Comparison of ENCODE assay signal across 21 cellular contexts in genomic region chr5:166062719-166063118, GRCh38.
DNase-seq lines count a peak whose midpoint lies in the region; FAIRE-seq and TF ChIP-seq lines count a peak whose summit lies in the region.
"Had no signal": no experiment of that assay in that cellular context is flagged by ENCODE, and none has a peak within 500 bp of the region (broad histone marks: within the 10 kb centered on the region; RNA-seq: fewer than 3 reads in every experiment).

No MANE protein-coding gene starts in this region.

- DNase-seq in HuH-7 (ENCODE audit: low spot score) (peak; percentile 8), H54 (ENCODE audit: insufficient read length, low spot score) (no peak), NCI-H187 treated with DMSO at 0.1 percent for 48 hours (lab: John Stamatoyannopoulos, UW) (no peak), cerebellum (ENCODE audit: low spot score) (no peak)
- DNase-seq: AML-193; CD4-positive, CD25-positive, alpha-beta regulatory T cell; CD8-positive, alpha-beta memory T cell; COR-L47; DMS 273 treated with DMSO at 0.1 percent for 48 hours; DMS53; DND-41; EL; GOT3; H9; IMR-90 had no signal

- TF ChIP-seq RAD21 in neural cell (conservative IDR thresholded peaks at IDR 0.05), result no peak

- no peak overlapping the region for H2AFZ ChIP-seq in neural cell (ENCODE audit: low read depth, low read length)

- H3K9me2 ChIP-seq in neural cell (ENCODE audit: insufficient read depth, low read length), result no peaks in the 10 kb centered on the region

- no peaks in the 10 kb centered on the region for H3F3A ChIP-seq in neural cell (ENCODE audit: insufficient read depth, low read length, poor library complexity, severe bottlenecking)

- peak overlapping the region; percentile 1 for H3K4me2 ChIP-seq in neural cell (ENCODE audit: low read length)
- H3K4me2 ChIP-seq: A549 had no signal

- no peak for TF ChIP-seq CTCF in VCaP (conservative IDR thresholded peaks at IDR 0.05)
- TF ChIP-seq CTCF in neural cell (IDR thresholded peaks at IDR 0.05; ENCODE audit: poor library complexity, severe bottlenecking), result no peak

- no peaks in the 10 kb centered on the region for H3K9me3 ChIP-seq in neural cell (ENCODE audit: low read length)
- H3K9me3 ChIP-seq: A549 had no signal

- H3K27ac ChIP-seq in VCaP (peak overlapping the region; percentile 57), neural cell (ENCODE audit: low read length) (peak overlapping the region; percentile 26)
- H3K27ac ChIP-seq: A549, HL-60 had no signal

- H4K20me1 ChIP-seq in neural cell (ENCODE audit: insufficient read depth), result no peaks in the 10 kb centered on the region

- TF ChIP-seq POLR2A in H54 (IDR thresholded peaks at IDR 0.05; ENCODE audit: low read depth, low read length), result no peak

- no peak overlapping the region for H3K9ac ChIP-seq in neural cell (ENCODE audit: low read length)

- no peak for FAIRE-seq in H54 (lab: Jason Lieb, UNC)
- FAIRE-seq: A549, GM12878, K562 had no signal

- H3K36me3 ChIP-seq in neural cell (ENCODE audit: insufficient read depth, low read length), result no peaks in the 10 kb centered on the region

- no peak for TF ChIP-seq EP300 in neural cell (conservative IDR thresholded peaks at IDR 0.05; ENCODE audit: poor library complexity, severe bottlenecking)

- H3K4me3 ChIP-seq in neural cell (ENCODE audit: low read length), result no peak overlapping the region
- H3K4me3 ChIP-seq: A549, GM12878, K562 had no signal

- no peaks in the 10 kb centered on the region for H3K27me3 ChIP-seq in neural cell (ENCODE audit: insufficient read depth, low read depth, low read length)

- no peaks in the 10 kb centered on the region for H3K79me2 ChIP-seq in neural cell (replicated peaks; ENCODE audit: insufficient read depth, low read length)

TF ChIP-seq in neural cell, 6 proteins besides CTCF, POLR2A, EP300 and RAD21:
- TF ChIP-seq POLR2AphosphoS5 (IDR thresholded peaks at IDR 0.05), result no peak
- no peak for TF ChIP-seq REST (IDR thresholded peaks at IDR 0.05; ENCODE audit: borderline replicate concordance)
- TF ChIP-seq EZH2 (IDR thresholded peaks at IDR 0.05; ENCODE audit: borderline replicate concordance, insufficient read depth, low read length, poor library complexity, severe bottlenecking), result no peak
- no peak for TF ChIP-seq SMC3 (conservative IDR thresholded peaks at IDR 0.05; ENCODE audit: poor library complexity)
- TF ChIP-seq TAF1 (IDR thresholded peaks at IDR 0.05; ENCODE audit: low read depth), result no peak
- no peak for TF ChIP-seq MXI1 (conservative IDR thresholded peaks at IDR 0.05; ENCODE audit: poor library complexity, severe bottlenecking)
TF ChIP-seq in neural cell: peak in this region for 0.
